In genomic region chr10:100043796-100044195, GRCh38 we compare ENCODE assay signal across 8 cellular contexts. TPM values are rescaled to one million over a fixed set of nuclear protein-coding genes. Genes with fewer than 3 reads are reported as not detected.
DNase-seq lines count a peak whose midpoint lies in the region; ATAC-seq and TF ChIP-seq lines count a peak whose summit lies in the region.

No MANE protein-coding gene starts in this region.

- peaks cover 1% of the 10 kb centered on the region; the same call in 1 of the 2 replicates for H3K27me3 Mint-ChIP-seq in HFFc6 (ENCODE audit: insufficient read depth)

- no peaks in the 10 kb centered on the region for H3K79me2 ChIP-seq in mammary epithelial cell (ENCODE audit: insufficient read depth, low read length)

- no peaks in the 10 kb centered on the region for H3K27me3 ChIP-seq in mammary epithelial cell (ENCODE audit: insufficient read depth, low read length)
- no peaks in the 10 kb centered on the region for H3K27me3 ChIP-seq in suprapubic skin

- no peak for TF ChIP-seq CTCF in HFFc6 (IDR thresholded peaks at IDR 0.05)
- TF ChIP-seq CTCF in mammary epithelial cell (conservative IDR thresholded peaks at IDR 0.05 in 1 of 2, IDR thresholded peaks at IDR 0.05 in 1 of 2; ENCODE audit: extremely low read depth in 1 of 2, insufficient read depth in 1 of 2, low read depth in 1 of 2, low read length in 2 of 2), result no peak
- TF ChIP-seq CTCF in suprapubic skin (IDR thresholded peaks at IDR 0.05), result no peak

- CTCF ChIA-PET in mammary epithelial cell (lab: Charles Lee; ENCODE audit: low non-redundant PET), result interaction anchor here (0.6 kb wide), 1 partner anchor 138 kb away, joined by 3 read pairs; no protein-coding TSS in a partner anchor

- peak; percentile 25 for DNase-seq in HFFc6
- DNase-seq in mammary epithelial cell, result peak; percentile 86
- DNase-seq in islet precursor cell, result peak; percentile 59
- DNase-seq in suprapubic skin (ENCODE audit: low spot score in 2 of 2), result peak in 1 of 2 donors; percentile 72
- no peak for DNase-seq in epidermal melanocyte (ENCODE audit: insufficient read length, low spot score)
- DNase-seq in NCI-H1417 treated with DMSO at 0.1 percent for 48 hours (lab: John Stamatoyannopoulos, UW), result no peak
- no peak for DNase-seq in amygdala (lab: John Stamatoyannopoulos, UW)

- H3K27ac ChIP-seq in mammary epithelial cell (ENCODE audit: insufficient read depth, low read depth, low read length), result peak overlapping the region; percentile 81
- peak overlapping the region; percentile 90 for H3K27ac ChIP-seq in suprapubic skin

- peaks cover 29% of the 10 kb centered on the region for H3K4me1 ChIP-seq in mammary epithelial cell (ENCODE audit: insufficient read depth, low read length)
- peaks cover 43% of the 10 kb centered on the region for H3K4me1 ChIP-seq in suprapubic skin

- in situ Hi-C loops in mammary epithelial cell (cut with MboI; ENCODE audit: low sequenced_read_pairs in 2 of 2), result loop anchor here (5.0 to 10.0 kb wide), 2 partner anchors 36 to 199 kb away; partner anchors contain the start of gene DNMBP (in 1 of the 2)

- H3K9me3 ChIP-seq in mammary epithelial cell (replicated peaks; ENCODE audit: insufficient read depth, low read length), result no peaks in the 10 kb centered on the region
- no peaks in the 10 kb centered on the region for H3K9me3 ChIP-seq in suprapubic skin

- peak overlapping the region; percentile 4 for H3K9ac ChIP-seq in mammary epithelial cell (ENCODE audit: insufficient read depth, low read length)

- no peaks in the 10 kb centered on the region for H3K36me3 ChIP-seq in mammary epithelial cell (ENCODE audit: insufficient read depth, low read length)
- no peaks in the 10 kb centered on the region for H3K36me3 ChIP-seq in suprapubic skin

- ATAC-seq in HG02852 (IDR thresholded peaks at IDR 0.05; ENCODE audit: unreplicated experiment), result no peak

- H3K36me3 Mint-ChIP-seq in HFFc6 (ENCODE audit: low read depth), result no peaks in the 10 kb centered on the region

- H2AFZ ChIP-seq in mammary epithelial cell (ENCODE audit: low read depth, low read length), result peak overlapping the region; percentile 20

- TF ChIP-seq POLR2A in suprapubic skin (IDR thresholded peaks at IDR 0.05), result no peak

- BruUV-seq in mammary epithelial cell (replicated peaks; lab: Mats Ljungman, UMichigan), result TSS peak; percentile 48

- H3K4me3 ChIP-seq in mammary epithelial cell (replicated peaks in 1 of 3; ENCODE audit: insufficient read depth in 1 of 3, low read depth in 2 of 3, low read length in 3 of 3), result peak overlapping the region in 1 of 3 experiments; percentile 0
- no peak overlapping the region for H3K4me3 ChIP-seq in suprapubic skin

- intact Hi-C loops in mammary epithelial cell (cut with micrococcal nuclease), result no loop called here

- dilution Hi-C loops in mammary epithelial cell (cut with HindIII; ENCODE audit: low sequenced_read_pairs), result no loop called here

- no peaks in the 10 kb centered on the region for H4K20me1 ChIP-seq in mammary epithelial cell (ENCODE audit: insufficient read depth, low read length)

- TF ChIP-seq EP300 in suprapubic skin (IDR thresholded peaks at IDR 0.05), result no peak

- H3K27ac Mint-ChIP-seq in HFFc6, result peak overlapping the region; percentile 84

- peak overlapping the region; percentile 32 for H3K4me2 ChIP-seq in mammary epithelial cell (ENCODE audit: insufficient read depth, low read depth, low read length)

- no peaks in the 10 kb centered on the region for H3K9me3 Mint-ChIP-seq in HFFc6

- peak overlapping the region; percentile 40; the same call in 1 of the 2 replicates for H3K4me3 Mint-ChIP-seq in HFFc6

- 0% methylated on average over 3 of the region's 3 CpGs for WGBS in mammary epithelial cell (ENCODE audit: low coverage, missing lambda C conversion rate)
- WGBS in suprapubic skin, result 19% methylated on average over 3 of the region's 3 CpGs

- peaks cover 45% of the 10 kb centered on the region for H3K4me1 Mint-ChIP-seq in HFFc6 (ENCODE audit: low read depth)

RNA-seq across cellular contexts. Expression of gene DNMBP, which starts 34.0 kb away (rescaled TPM):
- total RNA-seq in HFFc6 (2021; fragmentation: NEBNext Ultra II Directional; extraction: Animal tissue kit (Norgen Biotek cat#: 25700)), result 10 to 100 TPM; 24.9 to 44.7 (median 28.6) TPM
- total RNA-seq in mammary epithelial cell, result 10 to 100 TPM in 1 of 2 donors, 1 to 10 TPM in 1; 8.7 to 17.6 TPM
- 17.4 TPM for polyA plus RNA-seq in mammary epithelial cell
- polyA minus RNA-seq in mammary epithelial cell, result 33.6 TPM
- total RNA-seq in suprapubic skin, result 10 to 100 TPM; 43.4 to 89.6 (median 52.3) TPM

RNA-seq across cellular contexts. Expression of gene CPN1, which starts 37.9 kb away (rescaled TPM):
- total RNA-seq in HFFc6 (2021; fragmentation: NEBNext Ultra II Directional; extraction: Animal tissue kit (Norgen Biotek cat#: 25700)), result not detected
- total RNA-seq in mammary epithelial cell (not detected), suprapubic skin (not detected)
- polyA plus RNA-seq in mammary epithelial cell, result not detected
- not detected for polyA minus RNA-seq in mammary epithelial cell

Comparison
In these comparisons a context has a peak if more than half of its experiments do, and no peak if none do; other contexts are left out.
1. DNase-seq: peak in HFFc6 (single experiment), mammary epithelial cell (single experiment) and islet precursor cell (single experiment); none in epidermal melanocyte (single experiment), NCI-H1417 treated with DMSO at 0.1 percent for 48 hours (single experiment) and amygdala (0 of 56).